ENCODE assay signal across 12 cellular contexts in genomic region chr6:72724545-72724944, GRCh38.
A peak's percentile ranks its signal among the peaks of the same experiment; 100 is the strongest.
DNase-seq lines count a peak whose midpoint lies in the region; ATAC-seq and TF ChIP-seq lines count a peak whose summit lies in the region.
"Had no signal": no experiment of that assay in that cellular context is flagged by ENCODE, and none has a peak within 500 bp of the region (broad histone marks: within the 10 kb centered on the region; RNA-seq: fewer than 3 reads in every experiment).

No MANE protein-coding gene starts in this region.

- TF ChIP-seq CTCF in kidney epithelial cell (IDR thresholded peaks at IDR 0.05; ENCODE audit: insufficient read depth, low read length, poor library complexity, severe bottlenecking), result peak; percentile 5

- no peaks in the 10 kb centered on the region for H3K36me3 ChIP-seq in kidney epithelial cell (ENCODE audit: control insufficient read depth, insufficient read depth, low read length)

- ATAC-seq in GM18511 (IDR thresholded peaks at IDR 0.05; ENCODE audit: unreplicated experiment), result peak; percentile 98
- peak; percentile 95 for ATAC-seq in GM21619 (IDR thresholded peaks at IDR 0.05; ENCODE audit: unreplicated experiment)
- peak; percentile 96 for ATAC-seq in HG03354 (IDR thresholded peaks at IDR 0.05; ENCODE audit: poor library complexity, severe bottlenecking, unreplicated experiment)
- no peak for ATAC-seq in activated naive CD4-positive, alpha-beta T cell treated with anti-CD3 and anti-CD28 coated beads, Interleukin-2, amount 50 U/mL, for 72 hours
- no peak for ATAC-seq in left lobe of liver
- ATAC-seq: PC-3 had no signal

- intact Hi-C loops in activated CD4-positive, alpha-beta memory T cell treated with anti-CD3 and anti-CD28 coated beads for 36 hours (cut with micrococcal nuclease), result no loop called here

- H3K27ac Mint-ChIP-seq in activated naive CD4-positive, alpha-beta T cell treated with anti-CD3 and anti-CD28 coated beads, Interleukin-2, amount 50 U/mL, for 72 hours, result no peak overlapping the region
- H3K27ac Mint-ChIP-seq in activated CD4-positive, alpha-beta memory T cell treated with anti-CD3 and anti-CD28 coated beads for 36 hours, result no peak overlapping the region
- H3K27ac Mint-ChIP-seq: progenitor cell of endocrine pancreas had no signal

- H3K27me3 ChIP-seq in kidney epithelial cell (ENCODE audit: control insufficient read depth, insufficient read depth, low read length), result no peaks in the 10 kb centered on the region

- H3K4me1 Mint-ChIP-seq in activated CD4-positive, alpha-beta memory T cell treated with anti-CD3 and anti-CD28 coated beads for 36 hours (ENCODE audit: low read depth), result no peaks in the 10 kb centered on the region

- no peaks in the 10 kb centered on the region for H3K36me3 Mint-ChIP-seq in activated naive CD4-positive, alpha-beta T cell treated with anti-CD3 and anti-CD28 coated beads, Interleukin-2, amount 50 U/mL, for 72 hours
- H3K36me3 Mint-ChIP-seq in activated CD4-positive, alpha-beta memory T cell treated with anti-CD3 and anti-CD28 coated beads for 36 hours, result no peaks in the 10 kb centered on the region

- CTCF ChIA-PET in activated CD4-positive, alpha-beta memory T cell treated with anti-CD3 and anti-CD28 coated beads for 36 hours (lab: Charles Lee), result no interaction called here

- H3K9me3 Mint-ChIP-seq in activated naive CD4-positive, alpha-beta T cell treated with anti-CD3 and anti-CD28 coated beads, Interleukin-2, amount 50 U/mL, for 72 hours, result peaks cover 0 to 4% of the 10 kb centered on the region in 2 donors
- H3K9me3 Mint-ChIP-seq in activated CD4-positive, alpha-beta memory T cell treated with anti-CD3 and anti-CD28 coated beads for 36 hours, result no peaks in the 10 kb centered on the region

- peak; percentile 44 for DNase-seq in kidney epithelial cell (ENCODE audit: low read depth)
- DNase-seq in activated naive CD4-positive, alpha-beta T cell treated with anti-CD3 and anti-CD28 coated beads, Interleukin-2, amount 50 U/mL, for 72 hours (ENCODE audit: low spot score in 2 of 2), result no peak
- no peak for DNase-seq in middle frontal gyrus (ENCODE audit: extremely low spot score, low spot score)
- no peak for DNase-seq in left lobe of liver (ENCODE audit: low spot score)
- DNase-seq in activated CD4-positive, alpha-beta memory T cell treated with anti-CD3 and anti-CD28 coated beads for 36 hours, result no peak
- DNase-seq: GF-D8, KBM-7, PC-3 had no signal

- no peak overlapping the region for H3K4me3 Mint-ChIP-seq in activated CD4-positive, alpha-beta memory T cell treated with anti-CD3 and anti-CD28 coated beads for 36 hours

- no peak overlapping the region for H3K4me3 ChIP-seq in kidney epithelial cell (ENCODE audit: low read depth, low read length)

- POLR2A ChIA-PET in activated CD4-positive, alpha-beta memory T cell treated with anti-CD3 and anti-CD28 coated beads for 36 hours (lab: Charles Lee), result no interaction called here

- H3K27me3 Mint-ChIP-seq in activated CD4-positive, alpha-beta memory T cell treated with anti-CD3 and anti-CD28 coated beads for 36 hours, result no peaks in the 10 kb centered on the region
- H3K27me3 Mint-ChIP-seq: progenitor cell of endocrine pancreas had no signal

Comparison
In these comparisons a context has a peak if more than half of its experiments do, and no peak if none do; other contexts are left out.
1. ATAC-seq: peak in GM18511 (single experiment), GM21619 (single experiment) and HG03354 (single experiment); none in activated naive CD4-positive, alpha-beta T cell treated with anti-CD3 and anti-CD28 coated beads, Interleukin-2, amount 50 U/mL, for 72 hours (0 of 2) and left lobe of liver (single experiment).